ENCODE assay signal across 1 cellular context in the genomic region with DNA sequence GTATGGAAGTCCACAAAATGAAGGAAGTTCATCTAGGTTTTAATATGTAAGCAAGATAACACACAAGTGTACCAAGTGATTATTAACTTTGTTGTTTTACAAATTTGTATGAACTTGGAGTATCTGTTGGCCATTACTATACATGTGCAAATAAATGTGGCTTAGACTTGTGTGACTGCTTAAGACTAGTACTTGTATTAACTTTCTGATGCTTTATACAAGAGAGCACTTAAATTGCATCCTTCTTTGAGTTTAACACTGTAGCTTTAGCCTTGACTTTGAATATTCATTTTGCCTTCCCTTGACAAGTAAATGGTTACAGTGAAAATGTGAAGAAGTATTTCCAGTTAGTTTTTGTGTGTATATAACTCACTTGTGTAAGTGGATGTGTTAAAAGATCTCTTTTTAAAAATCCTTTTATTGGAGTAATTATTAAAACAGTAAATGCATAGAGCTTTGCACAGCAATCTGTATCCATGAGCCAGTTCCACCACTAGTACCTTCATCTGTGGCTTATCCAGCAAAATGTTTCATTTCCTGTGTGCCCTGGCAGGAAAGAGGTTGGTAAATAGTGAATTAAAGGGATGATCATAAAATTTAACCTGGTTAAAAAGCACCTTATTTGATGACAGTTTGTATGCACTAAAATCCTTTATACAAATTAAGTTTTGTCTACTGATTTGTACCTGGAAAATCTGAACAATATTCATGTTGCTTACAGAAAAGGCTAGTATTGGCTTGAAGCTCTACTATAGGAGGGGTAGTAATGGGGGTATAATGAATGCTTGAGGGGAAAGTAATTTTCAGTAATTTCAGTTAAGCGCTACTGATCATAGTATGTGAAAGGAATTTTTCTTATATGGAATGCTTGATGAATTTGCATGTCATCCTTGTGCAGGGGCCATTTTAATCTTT.
TF ChIP-seq lines count a peak whose summit lies in the region.

No MANE protein-coding gene starts in this region.

TF ChIP-seq in GM23338, 12 proteins besides CTCF, POLR2A, EP300 and RAD21:
- no peak for TF ChIP-seq NANOG (IDR thresholded peaks at IDR 0.05; ENCODE audit: borderline replicate concordance)
- TF ChIP-seq JUNB (IDR thresholded peaks at IDR 0.05; ENCODE audit: unreplicated experiment): no peak
- no peak for TF ChIP-seq CREB1 (CRISPR knock-in tag; IDR thresholded peaks at IDR 0.05; ENCODE audit: low read depth)
- no peak for TF ChIP-seq REST (IDR thresholded peaks at IDR 0.05; ENCODE audit: unreplicated experiment)
- no peak for TF ChIP-seq ETS1 (IDR thresholded peaks at IDR 0.05)
- TF ChIP-seq EZH2 (IDR thresholded peaks at IDR 0.05; ENCODE audit: low read depth, unreplicated experiment): no peak
- no peak for TF ChIP-seq POLR2AphosphoS5 (IDR thresholded peaks at IDR 0.05; ENCODE audit: low read depth)
